1 cellular context compared by ENCODE assay signal in genomic region chr5:10715605-10716004, GRCh38.
TF ChIP-seq lines count a peak whose summit lies in the region.

No MANE protein-coding gene starts in this region.

TF ChIP-seq in IMR-90, 13 proteins besides CTCF, POLR2A, EP300 and RAD21 (continued from another document):
- TF ChIP-seq CEBPB (IDR thresholded peaks at IDR 0.05; ENCODE audit: low read depth, low read length) (no peak), MAZ (IDR thresholded peaks at IDR 0.05; ENCODE audit: borderline replicate concordance, low read depth, low read length) (no peak), RFX5 (IDR thresholded peaks at IDR 0.05; ENCODE audit: low read depth, low read length) (no peak), FOS (IDR thresholded peaks at IDR 0.05; ENCODE audit: low read depth, low read length) (no peak), MAFK (IDR thresholded peaks at IDR 0.05; ENCODE audit: low read depth, low read length) (no peak), ELK1 (IDR thresholded peaks at IDR 0.05; ENCODE audit: borderline replicate concordance, low read depth, low read length) (no peak), CHD1 (IDR thresholded peaks at IDR 0.05; ENCODE audit: low read depth, low read length) (no peak), MXI1 (IDR thresholded peaks at IDR 0.05; ENCODE audit: borderline replicate concordance, low read depth, low read length) (no peak), NFE2L2 (IDR thresholded peaks at IDR 0.05; ENCODE audit: low read depth, low read length) (no peak)
